Comparison of ENCODE assay signal across 1 cellular context in the genomic region with DNA sequence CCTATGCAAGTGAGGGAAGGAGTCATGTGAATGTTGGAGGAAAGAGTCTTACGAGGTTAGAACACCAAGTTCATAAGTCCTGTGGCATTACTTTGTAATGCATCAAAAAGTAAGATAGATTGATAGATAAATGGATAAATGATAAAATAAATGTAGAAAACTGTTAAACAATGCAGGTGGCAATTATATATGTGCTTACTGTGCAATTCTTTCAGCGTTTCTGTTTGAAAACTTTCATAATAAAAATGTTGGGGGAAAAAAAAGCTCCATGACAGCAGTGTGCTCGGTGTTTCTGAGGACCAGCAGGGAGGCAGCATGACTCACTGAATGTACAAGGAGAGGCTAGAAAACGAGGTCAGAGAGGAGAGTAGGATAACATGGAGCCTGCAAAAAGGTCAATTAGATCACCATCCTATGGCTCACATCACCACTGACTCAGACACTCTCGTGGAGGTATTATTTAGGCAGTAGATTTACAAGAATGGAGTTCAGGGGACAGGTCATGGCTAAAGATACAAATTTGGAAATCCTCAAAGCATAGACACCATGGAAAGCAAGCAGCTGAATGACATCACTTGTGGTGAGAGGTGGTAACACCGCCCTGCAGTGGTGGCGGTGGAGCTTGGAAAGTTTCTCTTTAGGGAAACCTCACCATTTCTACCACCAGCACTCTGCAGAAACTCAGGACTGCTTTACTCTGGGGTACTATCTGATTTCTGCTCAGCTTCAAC.
TF ChIP-seq lines count a peak whose summit lies in the region.

No MANE protein-coding gene starts in this region.

TF ChIP-seq in HepG2, 621 proteins besides CTCF, POLR2A, EP300 and RAD21:
- TF ChIP-seq, protein P1, sequence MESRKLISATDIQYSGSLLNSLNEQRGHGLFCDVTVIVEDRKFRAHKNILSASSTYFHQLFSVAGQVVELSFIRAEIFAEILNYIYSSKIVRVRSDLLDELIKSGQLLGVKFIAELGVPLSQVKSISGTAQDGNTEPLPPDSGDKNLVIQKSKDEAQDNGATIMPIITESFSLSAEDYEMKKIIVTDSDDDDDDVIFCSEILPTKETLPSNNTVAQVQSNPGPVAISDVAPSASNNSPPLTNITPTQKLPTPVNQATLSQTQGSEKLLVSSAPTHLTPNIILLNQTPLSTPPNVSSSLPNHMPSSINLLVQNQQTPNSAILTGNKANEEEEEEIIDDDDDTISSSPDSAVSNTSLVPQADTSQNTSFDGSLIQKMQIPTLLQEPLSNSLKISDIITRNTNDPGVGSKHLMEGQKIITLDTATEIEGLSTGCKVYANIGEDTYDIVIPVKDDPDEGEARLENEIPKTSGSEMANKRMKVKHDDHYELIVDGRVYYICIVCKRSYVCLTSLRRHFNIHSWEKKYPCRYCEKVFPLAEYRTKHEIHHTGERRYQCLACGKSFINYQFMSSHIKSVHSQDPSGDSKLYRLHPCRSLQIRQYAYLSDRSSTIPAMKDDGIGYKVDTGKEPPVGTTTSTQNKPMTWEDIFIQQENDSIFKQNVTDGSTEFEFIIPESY (CRISPR knock-in tag; IDR thresholded peaks at IDR 0.05) = peak; percentile 98
- TF ChIP-seq ZBTB21 (CRISPR knock-in tag; IDR thresholded peaks at IDR 0.05) (0 out of 2 replicates have a peak, but pooled peaks have one; percentile 17), MAFF (IDR thresholded peaks at IDR 0.05; ENCODE audit: low read depth, low read length) (peak; percentile 50; the same call in 1 of the 2 replicates), HDAC2 (CRISPR knock-in tag; IDR thresholded peaks at IDR 0.05) (no peak), MAFK (conservative IDR thresholded peaks at IDR 0.05 in 1 of 2, IDR thresholded peaks at IDR 0.05 in 1 of 2; ENCODE audit: low read length in 2 of 2) (peak; percentile 47 to 69), AGO1 (IDR thresholded peaks at IDR 0.05; ENCODE audit: low read depth, low read length, poor library complexity, severe bottlenecking) (no peak)
TF ChIP-seq in HepG2: peak in this region for 4.
